In the genomic region with DNA sequence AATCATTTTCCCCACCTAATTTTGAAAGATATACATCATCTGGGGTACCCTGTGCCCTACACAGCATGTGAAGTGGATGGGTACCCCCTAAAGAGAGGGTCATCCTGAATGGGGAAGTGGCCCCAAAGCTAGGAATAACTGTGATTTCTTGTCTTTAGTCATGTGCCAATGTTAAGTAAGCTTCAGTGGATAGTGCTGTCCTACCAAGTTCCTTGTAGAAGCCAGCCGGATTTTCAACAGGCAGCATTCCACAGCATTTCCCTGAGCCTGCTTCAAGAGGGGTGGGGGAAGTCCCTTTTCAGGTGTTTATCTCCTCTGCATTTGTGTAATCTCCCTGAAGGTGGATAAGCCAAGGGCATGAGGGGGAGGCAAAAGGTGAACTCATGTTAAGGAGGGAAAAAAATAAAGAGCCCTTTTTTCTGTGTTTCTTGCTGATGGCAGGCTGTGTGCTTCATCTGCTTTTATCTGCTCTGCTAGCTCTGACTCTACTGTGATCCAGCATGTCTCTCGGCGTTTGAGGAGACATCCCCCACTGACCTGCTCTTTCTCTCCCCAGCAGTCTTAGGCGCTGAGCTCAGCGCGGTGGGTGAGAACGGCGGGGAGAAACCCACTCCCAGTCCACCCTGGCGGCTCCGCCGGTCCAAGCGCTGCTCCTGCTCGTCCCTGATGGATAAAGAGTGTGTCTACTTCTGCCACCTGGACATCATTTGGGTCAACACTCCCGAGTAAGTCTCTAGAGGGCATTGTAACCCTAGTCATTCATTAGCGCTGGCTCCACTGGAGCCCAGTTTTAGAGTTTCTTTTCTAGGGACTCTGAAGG, we compare ENCODE assay signal across 8 cellular contexts. TPM values are rescaled to one million over a fixed set of nuclear protein-coding genes. Genes with fewer than 3 reads are reported as not detected.
DNase-seq lines count a peak whose midpoint lies in the region; ATAC-seq and TF ChIP-seq lines count a peak whose summit lies in the region.

No MANE protein-coding gene starts in this region.

- H3K4me3 Mint-ChIP-seq in osteocyte (ENCODE audit: unreplicated experiment): peak overlapping the region; percentile 86

- H3K4me3 ChIP-seq in NT2/D1 (ENCODE audit: insufficient read length, low read depth): peak overlapping the region; percentile 59

- H3K36me3 ChIP-seq in NT2/D1 (ENCODE audit: insufficient read depth, insufficient read length, low read length): peaks cover 34% of the 10 kb centered on the region

- peak overlapping the region; percentile 78 for H3K9ac ChIP-seq in NT2/D1 (ENCODE audit: insufficient read length, low read depth)

- no peaks in the 10 kb centered on the region for H3K9me3 Mint-ChIP-seq in osteocyte (ENCODE audit: unreplicated experiment)

- H3K36me3 Mint-ChIP-seq in osteocyte (ENCODE audit: unreplicated experiment): peaks cover 11% of the 10 kb centered on the region

- POLR2A ChIA-PET in HEK293T (lab: Yijun Ruan, JAX): no interaction called here

- peaks cover 72% of the 10 kb centered on the region for H3K4me1 Mint-ChIP-seq in osteocyte (ENCODE audit: unreplicated experiment)

- H3K9me3 ChIP-seq in NT2/D1 (ENCODE audit: insufficient read depth, low read length): no peaks in the 10 kb centered on the region

- peak overlapping the region; percentile 70 for H3K27ac Mint-ChIP-seq in osteocyte (ENCODE audit: unreplicated experiment)

- ATAC-seq in HG02852 (IDR thresholded peaks at IDR 0.05; ENCODE audit: unreplicated experiment) (no peak), GM18505 (IDR thresholded peaks at IDR 0.05; ENCODE audit: unreplicated experiment) (no peak)

- CTCF ChIA-PET in HEK293T (lab: Yijun Ruan, JAX): interaction anchor here (1.1 to 4.5 kb wide), 4 partner anchors 213 to 708 kb away, joined by 3 to 53 read pairs (median 8); no protein-coding TSS in a partner anchor

- no peak for TF ChIP-seq POLR2A in GM18505 (IDR thresholded peaks at IDR 0.05; ENCODE audit: borderline replicate concordance, extremely low read depth, insufficient read depth, insufficient read length)

- no peaks in the 10 kb centered on the region for H3K27me3 Mint-ChIP-seq in osteocyte (ENCODE audit: unreplicated experiment)

- no peaks in the 10 kb centered on the region for H3K27me3 ChIP-seq in NT2/D1 (ENCODE audit: insufficient read depth, insufficient read length)

- peak; percentile 48 for TF ChIP-seq CTCF in osteocyte (IDR thresholded peaks at IDR 0.05)

- peaks cover 2% of the 10 kb centered on the region for H3K4me1 ChIP-seq in NT2/D1 (ENCODE audit: insufficient read depth, insufficient read length)

- peak; percentile 74 for DNase-seq in EH (ENCODE audit: low read depth)
- DNase-seq in NT2/D1 (ENCODE audit: low read depth, low spot score): no peak
- peak; percentile 40 for DNase-seq in fibroblast of gingiva (ENCODE audit: low read depth)
- DNase-seq in osteocyte (ENCODE audit: extremely low spot score, unreplicated experiment): no peak
- no peak for DNase-seq in HEK293T (ENCODE audit: extremely low spot score)
- DNase-seq in cerebellum (ENCODE audit: low spot score): no peak

TF ChIP-seq in HEK293T, 16 proteins besides CTCF, POLR2A, EP300 and RAD21:
- TF ChIP-seq FOXA1 (IDR thresholded peaks at IDR 0.05) (no peak), ELF4 (IDR thresholded peaks at IDR 0.05) (no peak), HDGF (IDR thresholded peaks at IDR 0.05; ENCODE audit: borderline replicate concordance) (no peak), ARNT (IDR thresholded peaks at IDR 0.05) (no peak), L3MBTL2 (conservative IDR thresholded peaks at IDR 0.05) (no peak), BHLHE40 (IDR thresholded peaks at IDR 0.05; ENCODE audit: borderline replicate concordance) (no peak)
- TF ChIP-seq, protein P1, sequence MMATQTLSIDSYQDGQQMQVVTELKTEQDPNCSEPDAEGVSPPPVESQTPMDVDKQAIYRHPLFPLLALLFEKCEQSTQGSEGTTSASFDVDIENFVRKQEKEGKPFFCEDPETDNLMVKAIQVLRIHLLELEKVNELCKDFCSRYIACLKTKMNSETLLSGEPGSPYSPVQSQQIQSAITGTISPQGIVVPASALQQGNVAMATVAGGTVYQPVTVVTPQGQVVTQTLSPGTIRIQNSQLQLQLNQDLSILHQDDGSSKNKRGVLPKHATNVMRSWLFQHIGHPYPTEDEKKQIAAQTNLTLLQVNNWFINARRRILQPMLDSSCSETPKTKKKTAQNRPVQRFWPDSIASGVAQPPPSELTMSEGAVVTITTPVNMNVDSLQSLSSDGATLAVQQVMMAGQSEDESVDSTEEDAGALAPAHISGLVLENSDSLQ (IDR thresholded peaks at IDR 0.05): no peak

RNA-seq across cellular contexts. Expression of gene EDN1, which starts 1.8 kb away (rescaled TPM):
- 10.9 and 13.2 TPM in 2 replicates for total RNA-seq in osteocyte
- total RNA-seq in cerebellum: 6.3 TPM

Comparison
In these comparisons a context has a peak if more than half of its experiments do, and no peak if none do; other contexts are left out.
1. DNase-seq: peak in EH (single experiment) and fibroblast of gingiva (single experiment); none in NT2/D1 (single experiment), osteocyte (single experiment), HEK293T (single experiment) and cerebellum (single experiment).